ENCODE assay signal across 17 cellular contexts in genomic region chr22:25896098-25896497, GRCh38.
DNase-seq lines count a peak whose midpoint lies in the region; ATAC-seq and TF ChIP-seq lines count a peak whose summit lies in the region.
"Had no signal": no experiment of that assay in that cellular context is flagged by ENCODE, and none has a peak within 500 bp of the region (broad histone marks: within the 10 kb centered on the region; RNA-seq: fewer than 3 reads in every experiment).

No MANE protein-coding gene starts in this region.

- RAD21 ChIA-PET in HCT116 (lab: Charles Lee; ENCODE audit: low non-redundant PET in 1 of 2, low total read pairs in 2 of 2, uncharacterized antibody in 2 of 2, unreplicated experiment in 2 of 2) = no interaction called here

- H3K4me1 Mint-ChIP-seq in MCF 10A (ENCODE audit: insufficient read depth, unreplicated experiment) = peaks cover 6% of the 10 kb centered on the region

- 71% methylated on average over 4 of the region's 4 CpGs for WGBS in mammary epithelial cell (ENCODE audit: low coverage, missing lambda C conversion rate)
- WGBS in tibial nerve, 2 donors = 65 to 68% methylated on average over 4 of the region's 4 CpGs

- in situ Hi-C loops in mammary epithelial cell (cut with MboI; ENCODE audit: low sequenced_read_pairs in 2 of 2) = no loop called here

- TF ChIP-seq POLR2A in HCT116 (IDR thresholded peaks at IDR 0.05; ENCODE audit: borderline replicate concordance, extremely low read depth, insufficient read depth, insufficient read length) = no peak
- no peak for TF ChIP-seq POLR2A in tibial nerve (IDR thresholded peaks at IDR 0.05)

- H3K36me3 ChIP-seq in mammary epithelial cell (ENCODE audit: insufficient read depth, low read length) (no peaks in the 10 kb centered on the region), HCT116 (ENCODE audit: control insufficient read depth in 1 of 2, insufficient read depth in 2 of 2, low read length in 2 of 2) (no peaks in the 10 kb centered on the region), OCI-LY3 (replicated peaks; ENCODE audit: low read depth, low read length) (peaks cover 70% of the 10 kb centered on the region), tibial nerve (no peaks in the 10 kb centered on the region)
- H3K36me3 ChIP-seq: MG63, neutrophil, thyroid gland had no signal

- POLR2A ChIA-PET in MCF 10A (lab: Yijun Ruan, JAX) = no interaction called here
- POLR2A ChIA-PET in HCT116 (lab: Charles Lee) = no interaction called here

- peaks cover 9% of the 10 kb centered on the region for H3K9me3 ChIP-seq in mammary epithelial cell (replicated peaks; ENCODE audit: insufficient read depth, low read length)
- no peaks in the 10 kb centered on the region for H3K9me3 ChIP-seq in HCT116 (ENCODE audit: control insufficient read depth in 1 of 2, insufficient read depth in 1 of 2, low read depth in 1 of 2, low read length in 2 of 2)
- H3K9me3 ChIP-seq in OCI-LY3 (ENCODE audit: insufficient read depth, low read length) = no peaks in the 10 kb centered on the region
- peaks cover 0 to 9% (median 0%) of the 10 kb centered on the region in 4 donors for H3K9me3 ChIP-seq in tibial nerve
- H3K9me3 ChIP-seq: MG63, neutrophil, thyroid gland had no signal

- ATAC-seq in HCT116 (no peak), HG02973 (IDR thresholded peaks at IDR 0.05; ENCODE audit: unreplicated experiment) (no peak)

- H3K79me2 ChIP-seq in mammary epithelial cell (ENCODE audit: insufficient read depth, low read length) (no peaks in the 10 kb centered on the region), HCT116 (ENCODE audit: insufficient read depth, low read length) (no peaks in the 10 kb centered on the region), OCI-LY3 (ENCODE audit: low read length) (no peaks in the 10 kb centered on the region)

- no peak overlapping the region for H2AFZ ChIP-seq in mammary epithelial cell (ENCODE audit: low read depth, low read length)
- no peak overlapping the region for H2AFZ ChIP-seq in HCT116 (ENCODE audit: low read depth, low read length, poor library complexity, severe bottlenecking)
- no peak overlapping the region for H2AFZ ChIP-seq in OCI-LY3 (ENCODE audit: low read depth, low read length)

- H3K4me1 ChIP-seq in mammary epithelial cell (ENCODE audit: insufficient read depth, low read length) (no peaks in the 10 kb centered on the region), HCT116 (ENCODE audit: control insufficient read depth in 1 of 2, insufficient read depth in 2 of 2, low read length in 2 of 2) (no peaks in the 10 kb centered on the region), OCI-LY3 (ENCODE audit: low read length) (no peaks in the 10 kb centered on the region), tibial nerve (no peaks in the 10 kb centered on the region)
- H3K4me1 ChIP-seq: thyroid gland had no signal

- no TSS peak for BruUV-seq in MCF 10A (replicated peaks; lab: Mats Ljungman, UMichigan)
- BruUV-seq in mammary epithelial cell (replicated peaks; lab: Mats Ljungman, UMichigan) = no TSS peak
- no TSS peak for BruUV-seq in HCT116 (replicated peaks; lab: Mats Ljungman, UMichigan)

- intact Hi-C loops in MCF 10A (cut with micrococcal nuclease) = loop anchor here (5.0 kb wide), 1 partner anchor 436 kb away; no protein-coding TSS in a partner anchor
- intact Hi-C loops in mammary epithelial cell (cut with micrococcal nuclease) = no loop called here
- intact Hi-C loops in HCT116 (cut with micrococcal nuclease) = loop anchor here (1.0 kb wide), 1 partner anchor 435 kb away; no protein-coding TSS in a partner anchor

- no peaks in the 10 kb centered on the region for H3K36me3 Mint-ChIP-seq in MCF 10A (ENCODE audit: insufficient read depth, unreplicated experiment)

- H3K27me3 ChIP-seq in mammary epithelial cell (ENCODE audit: insufficient read depth, low read length) (no peaks in the 10 kb centered on the region), HCT116 (ENCODE audit: insufficient read depth, low read length) (peaks cover 2% of the 10 kb centered on the region; the same call in 1 of the 2 replicates), OCI-LY3 (ENCODE audit: low read depth, low read length) (no peaks in the 10 kb centered on the region), tibial nerve (no peaks in the 10 kb centered on the region)
- H3K27me3 ChIP-seq: thyroid gland had no signal

- no peaks in the 10 kb centered on the region for H4K20me1 ChIP-seq in mammary epithelial cell (ENCODE audit: insufficient read depth, low read length)
- no peaks in the 10 kb centered on the region for H4K20me1 ChIP-seq in HCT116 (ENCODE audit: insufficient read depth)
- peaks cover 4% of the 10 kb centered on the region; the same call in 1 of the 2 replicates for H4K20me1 ChIP-seq in OCI-LY3 (ENCODE audit: insufficient read depth, low read length)

- H3K4me3 ChIP-seq in mammary epithelial cell (replicated peaks in 1 of 3; ENCODE audit: insufficient read depth in 1 of 3, low read depth in 2 of 3, low read length in 3 of 3) (no peak overlapping the region), HCT116 (replicated peaks in 1 of 2; ENCODE audit: low read depth in 1 of 2, low read length in 2 of 2) (no peak overlapping the region), OCI-LY3 (ENCODE audit: low read length) (no peak overlapping the region), tibial nerve (no peak overlapping the region)
- H3K4me3 ChIP-seq: coronary artery, MG63, thyroid gland had no signal

- dilution Hi-C loops in mammary epithelial cell (cut with HindIII; ENCODE audit: low sequenced_read_pairs) = no loop called here

- CTCF ChIA-PET in MCF 10A (lab: Yijun Ruan, JAX) = interaction anchor here (0.6 to 1.0 kb wide), 4 partner anchors 10 to 245 kb away, joined by 3 read pairs; no protein-coding TSS in a partner anchor
- CTCF ChIA-PET in mammary epithelial cell (lab: Charles Lee; ENCODE audit: low non-redundant PET) = no interaction called here
- CTCF ChIA-PET in HCT116 (lab: Charles Lee) = interaction anchor here (1.0 to 2.4 kb wide), 3 partner anchors 8 to 435 kb away, joined by 4 to 23 read pairs (median 5); no protein-coding TSS in a partner anchor

- H3K9me3 Mint-ChIP-seq in MCF 10A (ENCODE audit: unreplicated experiment) = peaks cover 8% of the 10 kb centered on the region

- TF ChIP-seq CTCF in MCF 10A (IDR thresholded peaks at IDR 0.05; ENCODE audit: unreplicated experiment) = no peak
- no peak for TF ChIP-seq CTCF in mammary epithelial cell (conservative IDR thresholded peaks at IDR 0.05 in 1 of 2, IDR thresholded peaks at IDR 0.05 in 1 of 2; ENCODE audit: extremely low read depth in 1 of 2, insufficient read depth in 1 of 2, low read depth in 1 of 2, low read length in 2 of 2)
- TF ChIP-seq CTCF in HCT116 (IDR thresholded peaks at IDR 0.05 in 2 of 3, conservative IDR thresholded peaks at IDR 0.05 in 1 of 3; ENCODE audit: borderline replicate concordance in 1 of 3, insufficient read depth in 1 of 3, low read depth in 2 of 3, low read length in 2 of 3) = peak in 1 of 3 experiments; percentile 27; a peak in 2 of 6 replicates
- peak; percentile 34 for TF ChIP-seq CTCF in OCI-LY3 (IDR thresholded peaks at IDR 0.05; ENCODE audit: low read depth, low read length)
- TF ChIP-seq CTCF in tibial nerve (IDR thresholded peaks at IDR 0.05) = no peak

- no peak for TF ChIP-seq EP300 in tibial nerve (IDR thresholded peaks at IDR 0.05)

- no peaks in the 10 kb centered on the region for H3K9me2 ChIP-seq in HCT116 (ENCODE audit: insufficient read depth)

- peaks cover 55% of the 10 kb centered on the region for H3K27me3 Mint-ChIP-seq in MCF 10A (ENCODE audit: insufficient read depth, unreplicated experiment)

- H3K4me3 Mint-ChIP-seq in MCF 10A (ENCODE audit: unreplicated experiment) = no peak overlapping the region

- H3K27ac ChIP-seq in mammary epithelial cell (ENCODE audit: insufficient read depth, low read depth, low read length) = no peak overlapping the region
- no peak overlapping the region for H3K27ac ChIP-seq in HCT116 (ENCODE audit: low read depth, low read length)
- H3K27ac ChIP-seq in OCI-LY3 (ENCODE audit: low read length) = no peak overlapping the region
- H3K27ac ChIP-seq in tibial nerve = no peak overlapping the region
- H3K27ac ChIP-seq: coronary artery, neutrophil, thyroid gland had no signal

- H3K4me2 ChIP-seq in mammary epithelial cell (ENCODE audit: insufficient read depth, low read depth, low read length) (no peak overlapping the region), HCT116 (ENCODE audit: low read length) (no peak overlapping the region), OCI-LY3 (ENCODE audit: low read length) (no peak overlapping the region)

- H3K9ac ChIP-seq in mammary epithelial cell (ENCODE audit: insufficient read depth, low read length) (no peak overlapping the region), HCT116 (ENCODE audit: low read length) (no peak overlapping the region), OCI-LY3 (ENCODE audit: low read length) (no peak overlapping the region)

- DNase-seq in MCF 10A (ENCODE audit: unreplicated experiment) = peak; percentile 4
- DNase-seq in mammary epithelial cell = no peak
- no peak for DNase-seq in HCT116 (ENCODE audit: low read depth, low spot score)
- DNase-seq in activated CD8-positive, alpha-beta memory T cell treated with anti-CD3 and anti-CD28 coated beads for 24 hours = no peak
- DNase-seq in tibial nerve (ENCODE audit: low spot score in 2 of 2) = no peak
- no peak for DNase-seq in epidermal melanocyte (ENCODE audit: insufficient read length, low spot score)
- DNase-seq: activated gamma-delta T cell; erythroblast; islet precursor cell; mesenchymal stem cell; MG63; stimulated activated CD4-positive, alpha-beta T cell treated with anti-CD3 and anti-CD28 coated beads, Interleukin-4, amount 100 ng/mL, for 4 hours; thyroid gland had no signal

- TF ChIP-seq RAD21 in HCT116 (IDR thresholded peaks at IDR 0.05; ENCODE audit: low read depth) = peak; percentile 9; the same call in 1 of the 2 replicates

- H3K27ac Mint-ChIP-seq in MCF 10A (ENCODE audit: low read depth, unreplicated experiment) = no peak overlapping the region

TF ChIP-seq in HCT116, 20 proteins besides CTCF, POLR2A, EP300 and RAD21 (continues in another document):
- TF ChIP-seq CBX3 (IDR thresholded peaks at IDR 0.05; ENCODE audit: low read depth) (no peak), TCF7L2 (IDR thresholded peaks at IDR 0.05; ENCODE audit: borderline replicate concordance, extremely low read depth, insufficient read depth, insufficient read length) (no peak)
